17 cellular contexts compared by ENCODE assay signal in the genomic region with DNA sequence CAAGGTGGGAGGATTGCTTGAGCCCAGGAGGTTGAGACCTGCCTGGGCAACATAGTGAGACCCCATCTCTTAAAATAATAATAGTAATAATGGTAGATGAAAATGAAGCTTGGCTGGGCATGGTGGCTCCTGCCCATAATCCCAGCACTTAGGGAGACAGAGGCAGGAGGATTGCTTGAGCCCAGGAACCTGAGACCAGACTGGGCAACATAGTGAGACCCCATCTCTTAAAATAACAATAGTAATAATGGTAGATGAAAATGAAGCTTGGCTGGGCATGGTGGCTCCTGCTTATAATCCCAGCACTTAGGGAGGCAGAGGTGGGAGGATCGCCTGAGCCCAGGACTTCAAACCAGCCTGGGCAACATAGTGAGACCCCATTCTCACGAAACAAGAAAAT.
"Had no signal": no experiment of that assay in that cellular context is flagged by ENCODE, and none has a peak within 500 bp of the region (broad histone marks: within the 10 kb centered on the region; RNA-seq: fewer than 3 reads in every experiment).

No MANE protein-coding gene starts in this region.

- H3K36me3 Mint-ChIP-seq: naive thymus-derived CD8-positive, alpha-beta T cell had no signal

- ATAC-seq: gastrocnemius medialis; heart right ventricle; left lobe of liver; naive thymus-derived CD8-positive, alpha-beta T cell had no signal

- H3K27ac ChIP-seq: colonic mucosa, gastrocnemius medialis, heart right ventricle, neutrophil, sigmoid colon, stomach had no signal

- H3K4me3 ChIP-seq: colonic mucosa, gastrocnemius medialis, heart right ventricle, mucosa of descending colon, sigmoid colon, stomach had no signal

- H3K27me3 ChIP-seq: colonic mucosa, gastrocnemius medialis, stomach had no signal

- H3K4me1 Mint-ChIP-seq: naive thymus-derived CD8-positive, alpha-beta T cell had no signal

- H3K9me3 ChIP-seq: colonic mucosa, gastrocnemius medialis, heart right ventricle, mucosa of descending colon, neutrophil, sigmoid colon, stomach had no signal

- DNase-seq: colonic mucosa; dermis blood vessel endothelial cell; erythroblast; gastrocnemius medialis; heart right ventricle; hypothalamus; mucosa of descending colon; naive thymus-derived CD8-positive, alpha-beta T cell; sigmoid colon; small intestine; stimulated activated CD4-positive, alpha-beta T cell treated with anti-CD3 and anti-CD28 coated beads, Interleukin-12 subunit alpha, Interleukin-12 subunit beta, amount 100 ng/mL, for 4 hours; stimulated activated naive CD4-positive, alpha-beta T cell; stomach; substantia nigra; trophoblast cell had no signal

- H3K36me3 ChIP-seq: colonic mucosa, gastrocnemius medialis, heart right ventricle, neutrophil, sigmoid colon, stomach had no signal

- H3K4me1 ChIP-seq: colonic mucosa, gastrocnemius medialis, heart right ventricle, sigmoid colon, stomach had no signal
